Comparison of ENCODE assay signal across 8 cellular contexts in genomic region chr19:1265611-1266115, GRCh38. TPM values are rescaled to one million over a fixed set of nuclear protein-coding genes. Genes with fewer than 3 reads are reported as not detected.
DNase-seq lines count a peak whose midpoint lies in the region; ATAC-seq and TF ChIP-seq lines count a peak whose summit lies in the region.

No MANE protein-coding gene starts in this region.

- intact Hi-C loops in right lobe of liver (cut with DNase I): no loop called here
- intact Hi-C loops in testis (cut with DNase I; ENCODE audit: low total_unique reads): no loop called here

- CTCF ChIA-PET in GM10248 (lab: Yijun Ruan, JAX): interaction anchor here (1.0 to 18.0 kb wide), 8 partner anchors 13 to 373 kb away, joined by 3 to 491 read pairs (median 4); partner anchors contain the start of genes ATP5F1D, CBARP, MED16 and RNU6-9

- H3K27me3 ChIP-seq in right lobe of liver (no peaks in the 10 kb centered on the region), testis (no peaks in the 10 kb centered on the region)

- H3K4me1 ChIP-seq in right lobe of liver (peaks cover 0 to 50% (median 21%) of the 10 kb centered on the region in 4 donors), testis (peaks cover 70% of the 10 kb centered on the region)

- H3K27ac ChIP-seq in SK-N-MC: no peak overlapping the region; the same call in 1 of the 2 replicates
- H3K27ac ChIP-seq in right lobe of liver: peak overlapping the region in 2 of 3 donors; percentile 11 to 42
- H3K27ac ChIP-seq in testis: peak overlapping the region; percentile 68 to 89

- peaks cover 8% of the 10 kb centered on the region for H3K36me3 ChIP-seq in SK-N-MC (ENCODE audit: insufficient read depth, low read length)
- peaks cover 0 to under 1% (median 0%) of the 10 kb centered on the region in 4 donors for H3K36me3 ChIP-seq in right lobe of liver
- no peaks in the 10 kb centered on the region for H3K36me3 ChIP-seq in testis (ENCODE audit: low read depth, missing control alignments)

- H3K4me3 ChIP-seq in SK-N-MC (peak overlapping the region; percentile 84), choroid plexus epithelial cell (ENCODE audit: low read depth, low read length) (peak overlapping the region; percentile 56), right lobe of liver (peak overlapping the region in 1 of 3 donors; percentile 61), testis (peak overlapping the region in 1 of 2 donors; percentile 60)

- POLR2A ChIA-PET in GM10248 (lab: Yijun Ruan, JAX): interaction anchor here (0.9 to 1.5 kb wide), 2 partner anchors 13 to 17 kb away, joined by 4 read pairs; no protein-coding TSS in a partner anchor

- H3K9ac ChIP-seq in SK-N-MC (ENCODE audit: insufficient read length): no peak overlapping the region

- 8% methylated on average over 5 of the region's 28 CpGs for WGBS in right lobe of liver (ENCODE audit: insufficient coverage, low coverage, low lambda C conversion rate, missing lambda C conversion rate)
- 2 to 13% methylated on average over 8 to 16 of the region's 28 CpGs for WGBS in testis, 2 donors

- DNase-seq in DMS53 (lab: John Stamatoyannopoulos, UW) (peak; percentile 46), DMS53 treated with DMSO at 0.1 percent for 48 hours (lab: John Stamatoyannopoulos, UW; ENCODE audit: unreplicated experiment) (no peak), SK-N-MC (ENCODE audit: low read depth, low spot score) (no peak), choroid plexus epithelial cell (ENCODE audit: low read depth) (peak; percentile 35), right lobe of liver (peak in 1 of 3 donors; percentile 60), testis (no peak), GM10248 (ENCODE audit: extremely low spot score) (no peak)

- TF ChIP-seq CTCF in choroid plexus epithelial cell (conservative IDR thresholded peaks at IDR 0.05; ENCODE audit: low read depth, low read length) (no peak), right lobe of liver (IDR thresholded peaks at IDR 0.05) (no peak), testis (IDR thresholded peaks at IDR 0.05) (no peak), GM10248 (IDR thresholded peaks at IDR 0.05; ENCODE audit: control extremely low read depth, extremely low read depth, low read depth, missing control alignments) (no peak)

- TF ChIP-seq POLR2A in right lobe of liver (IDR thresholded peaks at IDR 0.05): no peak
- TF ChIP-seq POLR2A in testis (IDR thresholded peaks at IDR 0.05): no peak

- ATAC-seq in right lobe of liver: no peak
- ATAC-seq in GM18873 (IDR thresholded peaks at IDR 0.05; ENCODE audit: low FRiP score, unreplicated experiment): no peak

- H3K9me3 ChIP-seq in SK-N-MC (ENCODE audit: low read depth, low read length): no peaks in the 10 kb centered on the region
- H3K9me3 ChIP-seq in right lobe of liver: no peaks in the 10 kb centered on the region
- no peaks in the 10 kb centered on the region for H3K9me3 ChIP-seq in testis

RNA-seq across cellular contexts. Expression of gene CIRBP, which starts 3.5 kb away (rescaled TPM):
- total RNA-seq in right lobe of liver (100 to 1,000 TPM in 2 of 6 experiments, 10 to 100 TPM in 4; 69.2 to 111 (median 89.5) TPM), testis (100 to 1,000 TPM; 621 to 661 TPM)
- polyA plus RNA-seq in testis (ENCODE audit: insufficient read depth, low read depth, low replicate concordance): 483 TPM

RNA-seq across cellular contexts. Expression of gene FAM174C, which starts 9.7 kb away (rescaled TPM):
- total RNA-seq in right lobe of liver (100 to 1,000 TPM in 1 of 6 experiments, 10 to 100 TPM in 5; 34.0 to 103 (median 43.8) TPM), testis (100 to 1,000 TPM; 111 to 128 TPM)
- 51.6 TPM for polyA plus RNA-seq in testis (ENCODE audit: insufficient read depth, low read depth, low replicate concordance)

RNA-seq across cellular contexts. Expression of gene MIDN, which starts 17.3 kb away (rescaled TPM):
- total RNA-seq in right lobe of liver (10 to 100 TPM; 22.3 to 55.1 (median 29.3) TPM), testis (10 to 100 TPM; 38.2 to 42.4 TPM)
- 30.3 TPM for polyA plus RNA-seq in testis (ENCODE audit: insufficient read depth, low read depth, low replicate concordance)

RNA-seq across cellular contexts. Expression of gene EFNA2, which starts 20.0 kb away (rescaled TPM):
- total RNA-seq in right lobe of liver (10 to 100 TPM in 1 of 6 experiments, 1 to 10 TPM in 5; 4.2 to 10.3 (median 5.6) TPM), testis (1 to 10 TPM; 1.5 to 2.9 TPM)
- polyA plus RNA-seq in testis (ENCODE audit: insufficient read depth, low read depth, low replicate concordance): 0.61 TPM

RNA-seq across cellular contexts. Expression of gene ATP5F1D, which starts 24.1 kb away (rescaled TPM):
- total RNA-seq in right lobe of liver (100 to 1,000 TPM in 5 of 6 experiments, 10 to 100 TPM in 1; 98.1 to 240 (median 137) TPM), testis (100 to 1,000 TPM; 104 to 166 TPM)
- 94.5 TPM for polyA plus RNA-seq in testis (ENCODE audit: insufficient read depth, low read depth, low replicate concordance)

Comparison
In these comparisons a context has a peak if more than half of its experiments do, and no peak if none do; other contexts are left out.
1. DNase-seq: peak in DMS53 (single experiment) and choroid plexus epithelial cell (single experiment); none in DMS53 treated with DMSO at 0.1 percent for 48 hours (single experiment), SK-N-MC (single experiment), testis (single experiment) and GM10248 (single experiment).
2. RNA of gene CIRBP, which starts 3.5 kb away (total RNA-seq): 621 to 661 TPM in testis; 69.2 to 111 TPM in right lobe of liver; every median in the first group is over 4 times any median in the second.